In genomic region chr19:17380426-17381138, GRCh38 we compare ENCODE assay signal across 24 cellular contexts. TPM values are rescaled to one million over a fixed set of nuclear protein-coding genes. Genes with fewer than 3 reads are reported as not detected.
A peak's percentile ranks its signal among the peaks of the same experiment; 100 is the strongest.
DNase-seq lines count a peak whose midpoint lies in the region; ATAC-seq, FAIRE-seq and TF ChIP-seq lines count a peak whose summit lies in the region.
"Had no signal": no experiment of that assay in that cellular context is flagged by ENCODE, and none has a peak within 500 bp of the region (broad histone marks: within the 10 kb centered on the region; RNA-seq: fewer than 3 reads in every experiment).

No MANE protein-coding gene starts in this region.

- no peak for TF ChIP-seq EP300 in K562 (IDR thresholded peaks at IDR 0.05; ENCODE audit: low read length)

- BruUV-seq in K562 (replicated peaks; lab: Mats Ljungman, UMichigan) (no TSS peak), endothelial cell of umbilical vein (replicated peaks; lab: Mats Ljungman, UMichigan) (no TSS peak)

- H2BK120ac ChIP-seq in trophoblast cell (ENCODE audit: insufficient read depth, low read length, poor library complexity): no peak overlapping the region

- ATAC-seq in T-helper 17 cell (no peak), K562 (no peak), GM19463 (IDR thresholded peaks at IDR 0.05; ENCODE audit: unreplicated experiment) (no peak)

- no peak overlapping the region for H2AFZ ChIP-seq in K562 (ENCODE audit: low read depth, low read length)
- H2AFZ ChIP-seq in endothelial cell of umbilical vein (ENCODE audit: low read depth, low read length): no peak overlapping the region
- H2AFZ ChIP-seq in trophoblast cell (ENCODE audit: insufficient read depth, low read length, poor library complexity): no peak overlapping the region
- H2AFZ ChIP-seq: GM23248 had no signal

- TF ChIP-seq CTCF in K562 (IDR thresholded peaks at IDR 0.05 in 2 of 3, conservative IDR thresholded peaks at IDR 0.05 in 1 of 3; ENCODE audit: insufficient read depth in 2 of 3, low read depth in 1 of 3, low read length in 3 of 3) (no peak), endothelial cell of umbilical vein (IDR thresholded peaks at IDR 0.05; ENCODE audit: extremely low read depth in 1 of 2, insufficient read depth in 1 of 2, low read depth in 1 of 2, low read length in 2 of 2) (no peak)

- in situ Hi-C loops in K562 (cut with MboI): loop anchor here (10.0 kb wide), 1 partner anchor 316 kb away; no protein-coding TSS in a partner anchor

- WGBS in K562 (ENCODE audit: insufficient coverage, low coverage, missing lambda C conversion rate): 74% methylated on average over 5 of the region's 5 CpGs
- no CpG with 5 or more reads among the region's 5 CpGs for WGBS in trophoblast cell (ENCODE audit: extremely low coverage, insufficient coverage, insufficient read length)

- H3K27me3 ChIP-seq in K562 (ENCODE audit: control insufficient read depth in 2 of 2, insufficient read depth in 2 of 2, low read length in 2 of 2): no peaks in the 10 kb centered on the region
- H3K27me3 ChIP-seq in endothelial cell of umbilical vein (ENCODE audit: control insufficient read depth in 2 of 2, insufficient read depth in 2 of 2, low read length in 2 of 2): no peaks in the 10 kb centered on the region
- no peaks in the 10 kb centered on the region for H3K27me3 ChIP-seq in trophoblast cell (ENCODE audit: insufficient read depth, low read length)

- H3K9me3 ChIP-seq in T-helper 17 cell (ENCODE audit: control insufficient read depth, low read length, poor library complexity, severe bottlenecking) (no peaks in the 10 kb centered on the region), K562 (replicated peaks; ENCODE audit: control insufficient read depth, insufficient read depth, low read depth, low read length) (peaks cover 3% of the 10 kb centered on the region; the same call in 1 of the 2 replicates), endothelial cell of umbilical vein (replicated peaks; ENCODE audit: control insufficient read depth, insufficient read depth, low read length) (no peaks in the 10 kb centered on the region), trophoblast cell (ENCODE audit: insufficient read depth, low read depth, low read length) (no peaks in the 10 kb centered on the region)

- H3K9ac ChIP-seq in K562 (ENCODE audit: insufficient read depth in 1 of 2, low read depth in 2 of 2, low read length in 2 of 2): no peak overlapping the region
- H3K9ac ChIP-seq in endothelial cell of umbilical vein (replicated peaks; ENCODE audit: extremely low read depth, insufficient read depth, low read length): no peak overlapping the region
- H3K9ac ChIP-seq in trophoblast cell (ENCODE audit: low read length): no peak overlapping the region
- H3K9ac ChIP-seq: GM23248 had no signal

- H3K4me2 ChIP-seq in K562 (ENCODE audit: insufficient read depth, low read length) (no peak overlapping the region), endothelial cell of umbilical vein (ENCODE audit: insufficient read depth, low read length) (no peak overlapping the region), trophoblast cell (ENCODE audit: low read length) (no peak overlapping the region)

- H3K79me1 ChIP-seq in trophoblast cell (ENCODE audit: low read length): no peaks in the 10 kb centered on the region

- no peak for TF ChIP-seq RAD21 in K562 (CRISPR knock-in tag; conservative IDR thresholded peaks at IDR 0.05 in 1 of 2, IDR thresholded peaks at IDR 0.05 in 1 of 2)

- H3K18ac ChIP-seq in trophoblast cell (ENCODE audit: low read length): no peak overlapping the region

- DNase-seq in T-helper 17 cell (no peak), K562 (ENCODE audit: extremely low read depth in 1 of 4, low spot score in 3 of 4) (no peak), endothelial cell of umbilical vein (ENCODE audit: low read depth, low spot score) (no peak), trophoblast cell (peak; percentile 63 to 78), activated gamma-delta T cell (lab: John Stamatoyannopoulos, UW) (no peak), cortex of kidney (lab: John Stamatoyannopoulos, UW) (no peak)
- DNase-seq: C1 segment of cervical spinal cord; Calu3; CD4-positive, alpha-beta memory T cell; COR-L47; DMS79 treated with DMSO at 0.1 percent for 48 hours; GF-D8; GM23248; H7; HCEC 1CT had no signal

- H3K27me3 Mint-ChIP-seq in T-helper 17 cell: peaks cover 12% of the 10 kb centered on the region

- H3K4me1 Mint-ChIP-seq in T-helper 17 cell: peaks cover 3% of the 10 kb centered on the region

- CTCF ChIA-PET in K562 (lab: Yijun Ruan, JAX; ENCODE audit: low intra/inter-chr PET ratio): interaction anchor here (0.6 kb wide), 1 partner anchor 80 kb away, joined by 3 read pairs; no protein-coding TSS in a partner anchor
- CTCF ChIA-PET in endothelial cell of umbilical vein (lab: Charles Lee): interaction anchor here (1.0 to 1.4 kb wide), 3 partner anchors 10 to 37 kb away, joined by 3 to 5 read pairs (median 4); no protein-coding TSS in a partner anchor

- no peaks in the 10 kb centered on the region for H3K36me3 ChIP-seq in K562 (ENCODE audit: control insufficient read depth, insufficient read depth, low read length)
- no peaks in the 10 kb centered on the region for H3K36me3 ChIP-seq in endothelial cell of umbilical vein (ENCODE audit: control insufficient read depth in 2 of 2, extremely low read depth in 1 of 2, insufficient read depth in 2 of 2, low read length in 2 of 2)
- no peaks in the 10 kb centered on the region for H3K36me3 ChIP-seq in trophoblast cell (ENCODE audit: control insufficient read depth in 1 of 2, insufficient read depth in 2 of 2, low read length in 2 of 2)

- H3K23ac ChIP-seq in trophoblast cell (ENCODE audit: low read length): no peak overlapping the region

- H2BK5ac ChIP-seq in trophoblast cell (ENCODE audit: low read depth, low read length, poor library complexity): no peak overlapping the region

- TF ChIP-seq POLR2A in K562 (conservative IDR thresholded peaks at IDR 0.05): no peak
- no peak for TF ChIP-seq POLR2A in endothelial cell of umbilical vein (IDR thresholded peaks at IDR 0.05; ENCODE audit: low read depth, low read length)

- no peak overlapping the region for H4K12ac ChIP-seq in trophoblast cell (ENCODE audit: low read depth, low read length)

- dilution Hi-C loops in endothelial cell of umbilical vein (cut with MboI; ENCODE audit: extremely low pct_ligation_motif_present, low sequenced_read_pairs): no loop called here

- no peak overlapping the region for H3K27ac ChIP-seq in K562 (ENCODE audit: extremely low read depth, low read depth, low read length)
- H3K27ac ChIP-seq in endothelial cell of umbilical vein (ENCODE audit: insufficient read depth, low read depth, low read length): no peak overlapping the region
- no peak overlapping the region for H3K27ac ChIP-seq in trophoblast cell (ENCODE audit: low read depth, low read length)
- H3K27ac ChIP-seq: GM23248 had no signal

- H2AK5ac ChIP-seq in trophoblast cell (ENCODE audit: low read length): no peak overlapping the region

- H4K20me1 ChIP-seq in K562 (replicated peaks; ENCODE audit: control insufficient read depth, insufficient read depth, low read length) (no peaks in the 10 kb centered on the region), endothelial cell of umbilical vein (replicated peaks; ENCODE audit: control insufficient read depth, extremely low read depth, insufficient read depth, low read length) (no peaks in the 10 kb centered on the region)

- POLR2A ChIA-PET in K562 (lab: Yijun Ruan, JAX): no interaction called here
- POLR2A ChIA-PET in endothelial cell of umbilical vein (lab: Charles Lee): no interaction called here

- no peak overlapping the region for H4K8ac ChIP-seq in trophoblast cell (ENCODE audit: low read depth, low read length)

- no peak overlapping the region for H3K4ac ChIP-seq in trophoblast cell (ENCODE audit: low read depth, low read length)

- H3K4me3 Mint-ChIP-seq in T-helper 17 cell: peak overlapping the region; percentile 0

- H3K14ac ChIP-seq in trophoblast cell (ENCODE audit: low read length): no peak overlapping the region

- H3K9me1 ChIP-seq in K562 (ENCODE audit: control insufficient read depth, insufficient read depth, low read length) (no peaks in the 10 kb centered on the region), endothelial cell of umbilical vein (replicated peaks; ENCODE audit: control insufficient read depth, extremely low read depth, insufficient read depth, low read length) (no peaks in the 10 kb centered on the region)

- no peak overlapping the region for H4K91ac ChIP-seq in trophoblast cell (ENCODE audit: low read depth, low read length)

- intact Hi-C loops in K562 (cut with micrococcal nuclease) (no loop called here), endothelial cell of umbilical vein (cut with micrococcal nuclease) (no loop called here)

- no peaks in the 10 kb centered on the region for H3K79me2 ChIP-seq in K562 (ENCODE audit: control insufficient read depth, insufficient read depth, low read length)
- no peaks in the 10 kb centered on the region for H3K79me2 ChIP-seq in endothelial cell of umbilical vein (ENCODE audit: control insufficient read depth, insufficient read depth, low read length)
- no peaks in the 10 kb centered on the region for H3K79me2 ChIP-seq in trophoblast cell (ENCODE audit: control insufficient read depth, insufficient read depth, low read length, poor library complexity)

- FAIRE-seq in K562 (lab: Jason Lieb, UNC) (no peak), endothelial cell of umbilical vein (lab: Jason Lieb, UNC) (peak; percentile 8)
- FAIRE-seq: GM12891, GM18507, H1 had no signal

- H3K36me3 Mint-ChIP-seq in T-helper 17 cell (ENCODE audit: low read depth): peaks cover 3% of the 10 kb centered on the region
- H3K36me3 Mint-ChIP-seq: CD4-positive, alpha-beta memory T cell had no signal

- H3K4me3 ChIP-seq in K562: no peak overlapping the region
- no peak overlapping the region for H3K4me3 ChIP-seq in endothelial cell of umbilical vein (replicated peaks in 1 of 3; ENCODE audit: insufficient read depth in 1 of 3, low read depth in 1 of 3, low read length in 3 of 3)
- H3K4me3 ChIP-seq in trophoblast cell (ENCODE audit: low read depth, low read length): no peak overlapping the region
- H3K4me3 ChIP-seq: GM23248 had no signal

- H2BK12ac ChIP-seq in trophoblast cell (ENCODE audit: low read length): no peak overlapping the region

- no peak overlapping the region for H3K27ac Mint-ChIP-seq in T-helper 17 cell

- H3K4me1 ChIP-seq in K562 (replicated peaks in 1 of 2; ENCODE audit: control insufficient read depth in 2 of 2, insufficient read depth in 2 of 2, low read length in 2 of 2) (peaks cover 15 to 18% of the 10 kb centered on the region in 2 experiments; a peak in 4 of 5 replicates), endothelial cell of umbilical vein (ENCODE audit: control insufficient read depth, extremely low read depth, insufficient read depth, low read length) (peaks cover 39% of the 10 kb centered on the region), trophoblast cell (ENCODE audit: control insufficient read depth in 1 of 2, insufficient read depth in 2 of 2, low read length in 2 of 2) (peaks cover 0 to 7% of the 10 kb centered on the region in 2 experiments)

RNA-seq across cellular contexts. Expression of gene PLVAP, which starts 3.4 kb away (rescaled TPM):
- total RNA-seq in T-helper 17 cell (not detected), K562 (2014; rRNA removed) (0.09 and 0.53 TPM in 2 replicates), K562 (2014; rRNA removed; fragmentation: Illumina TruSeq; extraction: Trizol) (0.10 TPM in 1 of 2 replicates, not detected in the other), K562 (2015; rRNA removed; fragmentation: Illumina TruSeq; extraction: Trizol) (not detected in 2 replicates), K562 (2021) (0.75 and 0.81 TPM in 2 replicates), endothelial cell of umbilical vein (5.7 and 11.1 TPM in 2 replicates)
- total RNA-seq in K562 (2011; cell fraction: chromatin; rRNA removed; ENCODE audit: low replicate concordance): 0.46 and 1.6 TPM in 2 replicates
- 1.3 and 2.0 TPM in 2 replicates for total RNA-seq in K562 (2011; cell fraction: nucleolus; rRNA removed)
- 1.2 and 2.7 TPM in 2 replicates for total RNA-seq in K562 (2011; cell fraction: nucleoplasm; rRNA removed)
- polyA plus RNA-seq in K562 (2011; rRNA removed) (0.49 and 0.70 TPM in 2 replicates), K562 (2014; fragmentation: Illumina TruSeq; extraction: Trizol) (0.51 and 0.84 TPM in 2 replicates), K562 (2014; fragmentation: Nextera tagmentation; extraction: Ambion mirVana) (not detected), K562 (2014; rRNA removed) (0.31 and 0.84 TPM in 2 replicates), endothelial cell of umbilical vein (16.9 and 19.9 TPM in 2 replicates)
- 0.53 and 1.9 TPM in 2 replicates for polyA plus RNA-seq in K562 (2011; cell fraction: cytosol; rRNA removed)
- 0.67 and 1.1 TPM in 2 replicates for polyA plus RNA-seq in K562 (2011; cell fraction: nucleus; rRNA removed)
- polyA plus RNA-seq in K562 (2012): 0.12 and 0.57 TPM in 2 replicates
- 0.78 and 2.1 TPM in 2 replicates for polyA minus RNA-seq in K562 (2011; rRNA and poly(A)+ RNA removed)
- polyA minus RNA-seq in K562 (2011; cell fraction: cytosol; rRNA and poly(A)+ RNA removed): 0.67 TPM in 1 of 2 replicates, not detected in the other
- 0.27 and 0.33 TPM in 2 replicates for polyA minus RNA-seq in K562 (2011; cell fraction: nucleus; rRNA and poly(A)+ RNA removed)
- 9.7 and 12.9 TPM in 2 replicates for polyA plus RNA-seq in endothelial cell of umbilical vein (2011; cell fraction: cytosol; rRNA removed)
- polyA plus RNA-seq in endothelial cell of umbilical vein (2011; cell fraction: nucleus; rRNA removed): 5.5 and 6.7 TPM in 2 replicates
- 1.5 and 1.6 TPM in 2 replicates for polyA plus RNA-seq in endothelial cell of umbilical vein (2012)
- polyA minus RNA-seq in endothelial cell of umbilical vein: 10.7 and 12.5 TPM in 2 replicates
- not detected for polyA minus RNA-seq in endothelial cell of umbilical vein (2011; cell fraction: cytosol; rRNA and poly(A)+ RNA removed)
- polyA minus RNA-seq in endothelial cell of umbilical vein (2011; cell fraction: nucleus; rRNA and poly(A)+ RNA removed): 3.4 and 6.1 TPM in 2 replicates
- polyA plus RNA-seq in trophoblast cell (2013): 0.01 and 0.04 TPM in 2 replicates
- total RNA-seq: A172, Calu3, Daoy, G401, GM23248, H1, H7 had no signal
- polyA plus RNA-seq: BJ; CD4-positive, alpha-beta memory T cell; GM23248 had no signal

RNA-seq across cellular contexts. Expression of gene CCDC194, which starts 13.4 kb away (rescaled TPM):
- total RNA-seq in T-helper 17 cell (under 1 TPM in 1 of 2 donors, not detected in 1; 0.44 TPM), K562 (2014; rRNA removed) (0.37 and 1.3 TPM in 2 replicates), K562 (2014; rRNA removed; fragmentation: Illumina TruSeq; extraction: Trizol) (0.18 and 0.22 TPM in 2 replicates), K562 (2015; rRNA removed; fragmentation: Illumina TruSeq; extraction: Trizol) (0.34 and 0.47 TPM in 2 replicates), K562 (2021) (0.31 and 0.76 TPM in 2 replicates), endothelial cell of umbilical vein (not detected in 2 replicates)
- total RNA-seq in K562 (2011; cell fraction: chromatin; rRNA removed; ENCODE audit: low replicate concordance): 4.8 and 5.5 TPM in 2 replicates
- total RNA-seq in K562 (2011; cell fraction: nucleolus; rRNA removed): 3.3 and 4.0 TPM in 2 replicates
- total RNA-seq in K562 (2011; cell fraction: nucleoplasm; rRNA removed): 4.5 and 6.3 TPM in 2 replicates
- polyA plus RNA-seq in K562 (2011; rRNA removed) (0.13 and 0.46 TPM in 2 replicates), K562 (2014; fragmentation: Illumina TruSeq; extraction: Trizol) (0.35 TPM in 1 of 2 replicates, not detected in the other), K562 (2014; fragmentation: Nextera tagmentation; extraction: Ambion mirVana) (not detected), K562 (2014; rRNA removed) (0.43 and 0.72 TPM in 2 replicates), endothelial cell of umbilical vein (0.11 and 0.12 TPM in 2 replicates)
- polyA plus RNA-seq in K562 (2011; cell fraction: cytosol; rRNA removed): 0.29 TPM in 1 of 2 replicates, not detected in the other
- 1.4 and 1.7 TPM in 2 replicates for polyA plus RNA-seq in K562 (2011; cell fraction: nucleus; rRNA removed)
- polyA plus RNA-seq in K562 (2012): 0.31 and 0.60 TPM in 2 replicates
- polyA minus RNA-seq in K562 (2011; rRNA and poly(A)+ RNA removed): 0.53 TPM in 1 of 2 replicates, not detected in the other
- not detected in 2 replicates for polyA minus RNA-seq in K562 (2011; cell fraction: cytosol; rRNA and poly(A)+ RNA removed)
- 0.56 and 1.3 TPM in 2 replicates for polyA minus RNA-seq in K562 (2011; cell fraction: nucleus; rRNA and poly(A)+ RNA removed)
- 0.11 TPM in 1 of 2 replicates, not detected in the other for polyA plus RNA-seq in endothelial cell of umbilical vein (2011; cell fraction: cytosol; rRNA removed)
- polyA plus RNA-seq in endothelial cell of umbilical vein (2011; cell fraction: nucleus; rRNA removed): 0.91 and 1.1 TPM in 2 replicates
- 0.34 and 0.36 TPM in 2 replicates for polyA plus RNA-seq in endothelial cell of umbilical vein (2012)
- 0.46 TPM in 1 of 2 replicates, not detected in the other for polyA minus RNA-seq in endothelial cell of umbilical vein
- polyA minus RNA-seq in endothelial cell of umbilical vein (2011; cell fraction: cytosol; rRNA and poly(A)+ RNA removed): not detected
- polyA minus RNA-seq in endothelial cell of umbilical vein (2011; cell fraction: nucleus; rRNA and poly(A)+ RNA removed): 0.58 TPM in 1 of 2 replicates, not detected in the other
- not detected in 2 replicates for polyA plus RNA-seq in trophoblast cell (2013)
- total RNA-seq: A172, A673, Calu3, GM23248, H1 had no signal
- polyA plus RNA-seq: BJ; CD4-positive, alpha-beta memory T cell; GM23248 had no signal

RNA-seq across cellular contexts. Expression of gene BST2, which starts 24.8 kb away (rescaled TPM):
- total RNA-seq in T-helper 17 cell (10 to 100 TPM; 36.7 to 38.1 TPM), K562 (2014; rRNA removed) (186 and 224 TPM in 2 replicates), K562 (2014; rRNA removed; fragmentation: Illumina TruSeq; extraction: Trizol) (54.9 and 64.7 TPM in 2 replicates), K562 (2015; rRNA removed; fragmentation: Illumina TruSeq; extraction: Trizol) (126 and 129 TPM in 2 replicates), K562 (2021) (158 and 163 TPM in 2 replicates), endothelial cell of umbilical vein (20.7 and 21.2 TPM in 2 replicates)
- total RNA-seq in K562 (2011; cell fraction: chromatin; rRNA removed; ENCODE audit: low replicate concordance): 47.5 and 109 TPM in 2 replicates
- total RNA-seq in K562 (2011; cell fraction: nucleolus; rRNA removed): 178 and 201 TPM in 2 replicates
- 126 and 143 TPM in 2 replicates for total RNA-seq in K562 (2011; cell fraction: nucleoplasm; rRNA removed)
- polyA plus RNA-seq in K562 (2011; rRNA removed) (151 and 194 TPM in 2 replicates), K562 (2014; fragmentation: Illumina TruSeq; extraction: Trizol) (135 and 166 TPM in 2 replicates), K562 (2014; fragmentation: Nextera tagmentation; extraction: Ambion mirVana) (10 to 100 TPM; 11.2 to 69.8 TPM), K562 (2014; rRNA removed) (232 and 241 TPM in 2 replicates), endothelial cell of umbilical vein (145 and 146 TPM in 2 replicates)
- polyA plus RNA-seq in K562 (2011; cell fraction: cytosol; rRNA removed): 219 and 256 TPM in 2 replicates
- polyA plus RNA-seq in K562 (2011; cell fraction: nucleus; rRNA removed): 71.2 and 82.7 TPM in 2 replicates
- 232 and 263 TPM in 2 replicates for polyA plus RNA-seq in K562 (2012)
- polyA minus RNA-seq in K562 (2011; rRNA and poly(A)+ RNA removed): 63.4 and 76.9 TPM in 2 replicates
- polyA minus RNA-seq in K562 (2011; cell fraction: cytosol; rRNA and poly(A)+ RNA removed): 39.6 and 74.5 TPM in 2 replicates
- polyA minus RNA-seq in K562 (2011; cell fraction: nucleus; rRNA and poly(A)+ RNA removed): 19.9 and 44.1 TPM in 2 replicates
- 143 and 161 TPM in 2 replicates for polyA plus RNA-seq in endothelial cell of umbilical vein (2011; cell fraction: cytosol; rRNA removed)
- polyA plus RNA-seq in endothelial cell of umbilical vein (2011; cell fraction: nucleus; rRNA removed): 45.3 and 52.9 TPM in 2 replicates
- polyA plus RNA-seq in endothelial cell of umbilical vein (2012): 84.7 and 155 TPM in 2 replicates
- polyA minus RNA-seq in endothelial cell of umbilical vein: 39.7 and 41.2 TPM in 2 replicates
- polyA minus RNA-seq in endothelial cell of umbilical vein (2011; cell fraction: cytosol; rRNA and poly(A)+ RNA removed): 168 TPM
- 5.7 and 13.0 TPM in 2 replicates for polyA minus RNA-seq in endothelial cell of umbilical vein (2011; cell fraction: nucleus; rRNA and poly(A)+ RNA removed)
- 0.72 and 0.79 TPM in 2 replicates for polyA plus RNA-seq in trophoblast cell (2013)
- total RNA-seq: GM23248 had no signal

RNA-seq across cellular contexts. Expression of gene MVB12A, which starts 39.3 kb away (rescaled TPM):
- total RNA-seq in T-helper 17 cell (10 to 100 TPM; 17.9 to 20.3 TPM), K562 (2014; rRNA removed) (43.0 and 45.3 TPM in 2 replicates), K562 (2014; rRNA removed; fragmentation: Illumina TruSeq; extraction: Trizol) (7.1 and 10.0 TPM in 2 replicates), K562 (2015; rRNA removed; fragmentation: Illumina TruSeq; extraction: Trizol) (21.1 and 22.8 TPM in 2 replicates), K562 (2021) (46.2 and 46.9 TPM in 2 replicates), endothelial cell of umbilical vein (58.1 and 63.3 TPM in 2 replicates)
- total RNA-seq in K562 (2011; cell fraction: chromatin; rRNA removed; ENCODE audit: low replicate concordance): 25.5 and 71.2 TPM in 2 replicates
- 47.4 and 53.0 TPM in 2 replicates for total RNA-seq in K562 (2011; cell fraction: nucleolus; rRNA removed)
- total RNA-seq in K562 (2011; cell fraction: nucleoplasm; rRNA removed): 44.1 and 57.1 TPM in 2 replicates
- polyA plus RNA-seq in K562 (2011; rRNA removed) (22.4 and 28.1 TPM in 2 replicates), K562 (2014; fragmentation: Illumina TruSeq; extraction: Trizol) (22.5 and 34.3 TPM in 2 replicates), K562 (2014; fragmentation: Nextera tagmentation; extraction: Ambion mirVana) (1 to 10 TPM; 1.2 to 1.7 TPM), K562 (2014; rRNA removed) (39.7 and 42.5 TPM in 2 replicates), endothelial cell of umbilical vein (88.8 and 109 TPM in 2 replicates)
- polyA plus RNA-seq in K562 (2011; cell fraction: cytosol; rRNA removed): 36.6 and 75.2 TPM in 2 replicates
- polyA plus RNA-seq in K562 (2011; cell fraction: nucleus; rRNA removed): 33.1 and 48.1 TPM in 2 replicates
- 26.7 and 60.7 TPM in 2 replicates for polyA plus RNA-seq in K562 (2012)
- 6.1 and 9.0 TPM in 2 replicates for polyA minus RNA-seq in K562 (2011; rRNA and poly(A)+ RNA removed)
- polyA minus RNA-seq in K562 (2011; cell fraction: cytosol; rRNA and poly(A)+ RNA removed): 10.4 and 19.3 TPM in 2 replicates
- 15.6 and 16.1 TPM in 2 replicates for polyA minus RNA-seq in K562 (2011; cell fraction: nucleus; rRNA and poly(A)+ RNA removed)
- 46.9 and 68.5 TPM in 2 replicates for polyA plus RNA-seq in endothelial cell of umbilical vein (2011; cell fraction: cytosol; rRNA removed)
- 55.0 and 67.6 TPM in 2 replicates for polyA plus RNA-seq in endothelial cell of umbilical vein (2011; cell fraction: nucleus; rRNA removed)
- polyA plus RNA-seq in endothelial cell of umbilical vein (2012): 29.3 and 44.5 TPM in 2 replicates
- 25.8 and 26.0 TPM in 2 replicates for polyA minus RNA-seq in endothelial cell of umbilical vein
- 34.8 TPM for polyA minus RNA-seq in endothelial cell of umbilical vein (2011; cell fraction: cytosol; rRNA and poly(A)+ RNA removed)
- polyA minus RNA-seq in endothelial cell of umbilical vein (2011; cell fraction: nucleus; rRNA and poly(A)+ RNA removed): 15.8 and 20.5 TPM in 2 replicates
- polyA plus RNA-seq in trophoblast cell (2013): 44.4 and 46.3 TPM in 2 replicates

RNA-seq across cellular contexts. Expression of gene GTPBP3, which starts 43.2 kb away (rescaled TPM):
- total RNA-seq in T-helper 17 cell: 10 to 100 TPM; 27.5 to 33.3 TPM
- total RNA-seq in K562 (2011; cell fraction: chromatin; rRNA removed; ENCODE audit: low replicate concordance): 83.2 and 239 TPM in 2 replicates
- total RNA-seq in K562 (2011; cell fraction: nucleolus; rRNA removed): 206 and 242 TPM in 2 replicates
- 112 and 116 TPM in 2 replicates for total RNA-seq in K562 (2011; cell fraction: nucleoplasm; rRNA removed)
- 110 and 138 TPM in 2 replicates for total RNA-seq in K562 (2014; rRNA removed)
- total RNA-seq in K562 (2014; rRNA removed; fragmentation: Illumina TruSeq; extraction: Trizol): 9.8 and 13.5 TPM in 2 replicates
- 28.7 and 32.9 TPM in 2 replicates for total RNA-seq in K562 (2015; rRNA removed; fragmentation: Illumina TruSeq; extraction: Trizol)
- 107 and 110 TPM in 2 replicates for total RNA-seq in K562 (2021)
- polyA plus RNA-seq in K562 (2011; rRNA removed): 22.6 and 38.0 TPM in 2 replicates
- polyA plus RNA-seq in K562 (2011; cell fraction: cytosol; rRNA removed): 38.5 and 83.5 TPM in 2 replicates
- polyA plus RNA-seq in K562 (2011; cell fraction: nucleus; rRNA removed): 111 and 166 TPM in 2 replicates
- polyA plus RNA-seq in K562 (2012): 45.8 and 50.2 TPM in 2 replicates
- 19.0 and 35.4 TPM in 2 replicates for polyA plus RNA-seq in K562 (2014; fragmentation: Illumina TruSeq; extraction: Trizol)
- 1 to 10 TPM; 4.9 to 5.6 TPM for polyA plus RNA-seq in K562 (2014; fragmentation: Nextera tagmentation; extraction: Ambion mirVana)
- polyA plus RNA-seq in K562 (2014; rRNA removed): 124 and 143 TPM in 2 replicates
- polyA minus RNA-seq in K562 (2011; rRNA and poly(A)+ RNA removed): 9.1 and 9.9 TPM in 2 replicates
- 23.5 and 50.0 TPM in 2 replicates for polyA minus RNA-seq in K562 (2011; cell fraction: cytosol; rRNA and poly(A)+ RNA removed)
- 92.0 and 97.6 TPM in 2 replicates for polyA minus RNA-seq in K562 (2011; cell fraction: nucleus; rRNA and poly(A)+ RNA removed)
- total RNA-seq in endothelial cell of umbilical vein: 28.1 and 34.7 TPM in 2 replicates
- polyA plus RNA-seq in endothelial cell of umbilical vein: 12.7 and 15.4 TPM in 2 replicates
- 8.9 and 10.7 TPM in 2 replicates for polyA plus RNA-seq in endothelial cell of umbilical vein (2011; cell fraction: cytosol; rRNA removed)
- 36.9 and 38.8 TPM in 2 replicates for polyA plus RNA-seq in endothelial cell of umbilical vein (2011; cell fraction: nucleus; rRNA removed)
- 11.6 and 12.1 TPM in 2 replicates for polyA plus RNA-seq in endothelial cell of umbilical vein (2012)
- 6.9 and 7.3 TPM in 2 replicates for polyA minus RNA-seq in endothelial cell of umbilical vein
- polyA minus RNA-seq in endothelial cell of umbilical vein (2011; cell fraction: cytosol; rRNA and poly(A)+ RNA removed): 40.6 TPM
- polyA minus RNA-seq in endothelial cell of umbilical vein (2011; cell fraction: nucleus; rRNA and poly(A)+ RNA removed): 10.6 and 18.5 TPM in 2 replicates
- polyA plus RNA-seq in trophoblast cell (2013): 14.4 and 15.4 TPM in 2 replicates

Comparison
In these comparisons a context has a peak if more than half of its experiments do, and no peak if none do; other contexts are left out.
1. DNase-seq: peak in trophoblast cell (2 of 2); none in T-helper 17 cell (0 of 3), K562 (0 of 4), endothelial cell of umbilical vein (single experiment), activated gamma-delta T cell (single experiment) and cortex of kidney (single experiment).